ENCODE assay signal across 23 cellular contexts in the genomic region with DNA sequence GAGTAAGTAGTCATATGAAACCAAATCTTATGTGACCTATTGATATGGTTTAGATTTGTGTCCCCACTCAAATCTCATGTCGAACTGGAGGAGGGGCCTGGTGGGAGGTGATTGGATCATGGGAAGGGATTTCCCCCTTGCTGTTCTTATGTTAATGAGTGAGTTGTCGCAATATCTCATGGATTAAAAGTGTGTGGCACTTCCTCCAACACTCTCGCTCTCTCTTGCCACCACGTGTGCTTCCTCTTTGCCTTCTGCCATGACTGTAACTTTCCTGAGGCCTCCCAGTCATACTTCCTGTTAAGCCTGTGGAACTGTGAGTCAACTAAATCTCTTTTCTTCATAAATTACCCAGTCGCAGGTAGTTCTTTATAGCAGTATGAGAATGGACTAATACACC.
"Had no signal": no experiment of that assay in that cellular context is flagged by ENCODE, and none has a peak within 500 bp of the region (broad histone marks: within the 10 kb centered on the region; RNA-seq: fewer than 3 reads in every experiment).

No MANE protein-coding gene starts in this region.

- H3K4me3 ChIP-seq: body of pancreas, neural progenitor cell, prostate gland, right atrium auricular region, tibial nerve had no signal

- H3K36me3 Mint-ChIP-seq: activated naive CD8-positive, alpha-beta T cell treated with anti-CD3 and anti-CD28 coated beads, Interleukin-2, amount 10 ng/mL, durations not matched to agents 7 days and 5 days; naive B cell; neural progenitor cell had no signal

- H3K4me1 Mint-ChIP-seq: activated CD4-positive, alpha-beta T cell treated with anti-CD3 and anti-CD28 coated beads, Interleukin-2, amount 10 ng/mL, durations not matched to agents 7 days and 5 days; activated naive CD8-positive, alpha-beta T cell treated with anti-CD3 and anti-CD28 coated beads, Interleukin-2, amount 10 ng/mL, durations not matched to agents 7 days and 5 days; naive B cell had no signal

- H3K27ac Mint-ChIP-seq: activated CD4-positive, alpha-beta T cell treated with anti-CD3 and anti-CD28 coated beads, Interleukin-2, amount 10 ng/mL, durations not matched to agents 7 days and 5 days; activated CD8-positive, alpha-beta T cell treated with anti-CD3 and anti-CD28 coated beads, Interleukin-2, amount 10 ng/mL, durations not matched to agents 7 days and 5 days; activated naive CD8-positive, alpha-beta T cell treated with anti-CD3 and anti-CD28 coated beads, Interleukin-2, amount 10 ng/mL, durations not matched to agents 7 days and 5 days; activated T-cell treated with anti-CD3 and anti-CD28 coated beads, Interleukin-2, amount 50 U/mL, for 24 hours; activated T-helper 2 cell treated with anti-CD3 and anti-CD28 coated beads, Interferon-gamma antibody, Interleukin-2, Interleukin-4, amounts not matched to agents 10 μg/mL and 5 μg/mL and 100 μg/mL, durations not matched to agents 14 hours and 24 hours and 36 hours; endodermal cell; naive B cell; neural progenitor cell; T-helper 2 cell treated with Interferon-gamma antibody and Interleukin-4, amounts not matched to agents 5 μg/mL and 100 μg/mL, for 36 hours had no signal

- H3K36me3 ChIP-seq: neural progenitor cell, prostate gland, right atrium auricular region, tibial nerve had no signal

- H3K4me3 Mint-ChIP-seq: activated CD4-positive, alpha-beta T cell treated with anti-CD3 and anti-CD28 coated beads, Interleukin-2, amount 10 ng/mL, durations not matched to agents 7 days and 5 days; activated CD8-positive, alpha-beta T cell treated with anti-CD3 and anti-CD28 coated beads, Interleukin-2, amount 10 ng/mL, durations not matched to agents 7 days and 5 days; activated naive CD8-positive, alpha-beta T cell treated with anti-CD3 and anti-CD28 coated beads, Interleukin-2, amount 10 ng/mL, durations not matched to agents 7 days and 5 days; activated T-cell treated with anti-CD3 and anti-CD28 coated beads, Interleukin-2, amount 50 U/mL, for 24 hours; endodermal cell; naive B cell; neural progenitor cell; T-helper 2 cell treated with Interferon-gamma antibody and Interleukin-4, amounts not matched to agents 5 μg/mL and 100 μg/mL, for 36 hours had no signal

- H3K4me1 ChIP-seq: body of pancreas, prostate gland, right atrium auricular region, tibial nerve had no signal

- ATAC-seq: activated CD8-positive, alpha-beta T cell treated with anti-CD3 and anti-CD28 coated beads, Interleukin-2, amount 10 ng/mL, durations not matched to agents 7 days and 5 days; body of pancreas; left lobe of liver; stimulated activated naive CD8-positive, alpha-beta T cell treated with anti-CD3 and anti-CD28 coated beads, Interleukin-15, Interleukin-2, amounts not matched to agents 100 U/mL and 50 U/mL, for 24 hours had no signal

- H3K27me3 Mint-ChIP-seq: activated CD4-positive, alpha-beta T cell treated with anti-CD3 and anti-CD28 coated beads, Interleukin-2, amount 10 ng/mL, durations not matched to agents 7 days and 5 days; activated naive CD8-positive, alpha-beta T cell treated with anti-CD3 and anti-CD28 coated beads, Interleukin-2, amount 10 ng/mL, durations not matched to agents 7 days and 5 days; activated T-cell treated with anti-CD3 and anti-CD28 coated beads, Interleukin-2, amount 50 U/mL, for 24 hours had no signal

- H3K27ac ChIP-seq: body of pancreas, neural progenitor cell, prostate gland, right atrium auricular region, tibial nerve had no signal

- DNase-seq: activated CD4-positive, alpha-beta T cell treated with anti-CD3 and anti-CD28 coated beads, Interleukin-2, amount 10 ng/mL, durations not matched to agents 7 days and 5 days; activated CD8-positive, alpha-beta T cell treated with anti-CD3 and anti-CD28 coated beads, Interleukin-2, amount 10 ng/mL, durations not matched to agents 7 days and 5 days; activated naive CD4-positive, alpha-beta T cell treated with Interleukin-2 at 50 U/mL for 16 hours; activated naive CD8-positive, alpha-beta T cell treated with anti-CD3 and anti-CD28 coated beads, Interleukin-2, amount 10 ng/mL, durations not matched to agents 7 days and 5 days; activated T-cell treated with anti-CD3 and anti-CD28 coated beads, Interleukin-2, amount 50 U/mL, for 24 hours; amygdala; body of pancreas; caudate nucleus; endodermal cell; foreskin melanocyte; glutamatergic neuron; hippocampal formation; naive B cell; stimulated activated CD4-positive, alpha-beta T cell treated with anti-CD3 and anti-CD28 coated beads, Interleukin-2, amount 100 ng/mL, for 24 hours; stimulated activated naive CD8-positive, alpha-beta T cell treated with anti-CD3 and anti-CD28 coated beads, Interleukin-15, Interleukin-2, amounts not matched to agents 100 U/mL and 50 U/mL, for 24 hours; substantia nigra had no signal

- H3K27me3 ChIP-seq: body of pancreas, neural progenitor cell, right atrium auricular region, tibial nerve had no signal

- H3K9me3 Mint-ChIP-seq: activated CD4-positive, alpha-beta T cell treated with anti-CD3 and anti-CD28 coated beads, Interleukin-2, amount 10 ng/mL, durations not matched to agents 7 days and 5 days; activated T-cell treated with anti-CD3 and anti-CD28 coated beads, Interleukin-2, amount 50 U/mL, for 24 hours; endodermal cell; neural progenitor cell had no signal

- H3K9me3 ChIP-seq: body of pancreas, prostate gland, right atrium auricular region, tibial nerve had no signal
